In the genomic region with DNA sequence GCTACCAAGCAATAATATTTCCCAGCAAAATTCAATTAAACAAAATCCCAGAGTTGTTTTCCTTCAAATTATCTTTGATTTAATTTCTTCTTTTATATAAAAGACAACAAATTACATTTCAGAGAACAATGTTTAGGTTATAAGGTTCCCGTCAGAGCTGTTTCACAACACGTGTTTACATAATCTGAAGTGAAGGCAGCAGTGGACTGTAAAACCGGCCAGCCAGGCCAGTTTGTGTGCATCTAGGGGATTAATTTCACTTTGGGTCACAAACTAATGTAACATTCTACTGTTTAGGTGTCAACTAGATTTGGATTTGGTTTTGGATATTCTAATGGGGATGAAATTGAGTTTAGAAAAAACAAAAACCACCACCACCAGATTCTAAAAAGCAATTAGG, we compare ENCODE assay signal across 1 cellular context.
TF ChIP-seq lines count a peak whose summit lies in the region.

No MANE protein-coding gene starts in this region.

TF ChIP-seq in HepG2, 621 proteins besides CTCF, POLR2A, EP300 and RAD21 (continued from another document and continues in another):
- TF ChIP-seq, protein P1, sequence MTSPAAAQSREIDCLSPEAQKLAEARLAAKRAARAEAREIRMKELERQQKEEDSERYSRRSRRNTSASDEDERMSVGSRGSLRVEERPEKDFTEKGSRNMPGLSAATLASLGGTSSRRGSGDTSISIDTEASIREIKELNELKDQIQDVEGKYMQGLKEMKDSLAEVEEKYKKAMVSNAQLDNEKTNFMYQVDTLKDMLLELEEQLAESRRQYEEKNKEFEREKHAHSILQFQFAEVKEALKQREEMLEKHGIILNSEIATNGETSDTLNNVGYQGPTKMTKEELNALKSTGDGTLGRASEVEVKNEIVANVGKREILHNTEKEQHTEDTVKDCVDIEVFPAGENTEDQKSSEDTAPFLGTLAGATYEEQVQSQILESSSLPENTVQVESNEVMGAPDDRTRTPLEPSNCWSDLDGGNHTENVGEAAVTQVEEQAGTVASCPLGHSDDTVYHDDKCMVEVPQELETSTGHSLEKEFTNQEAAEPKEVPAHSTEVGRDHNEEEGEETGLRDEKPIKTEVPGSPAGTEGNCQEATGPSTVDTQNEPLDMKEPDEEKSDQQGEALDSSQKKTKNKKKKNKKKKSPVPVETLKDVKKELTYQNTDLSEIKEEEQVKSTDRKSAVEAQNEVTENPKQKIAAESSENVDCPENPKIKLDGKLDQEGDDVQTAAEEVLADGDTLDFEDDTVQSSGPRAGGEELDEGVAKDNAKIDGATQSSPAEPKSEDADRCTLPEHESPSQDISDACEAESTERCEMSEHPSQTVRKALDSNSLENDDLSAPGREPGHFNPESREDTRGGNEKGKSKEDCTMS (CRISPR knock-in tag; conservative IDR thresholded peaks at IDR 0.05), result no peak
- TF ChIP-seq, protein P2, sequence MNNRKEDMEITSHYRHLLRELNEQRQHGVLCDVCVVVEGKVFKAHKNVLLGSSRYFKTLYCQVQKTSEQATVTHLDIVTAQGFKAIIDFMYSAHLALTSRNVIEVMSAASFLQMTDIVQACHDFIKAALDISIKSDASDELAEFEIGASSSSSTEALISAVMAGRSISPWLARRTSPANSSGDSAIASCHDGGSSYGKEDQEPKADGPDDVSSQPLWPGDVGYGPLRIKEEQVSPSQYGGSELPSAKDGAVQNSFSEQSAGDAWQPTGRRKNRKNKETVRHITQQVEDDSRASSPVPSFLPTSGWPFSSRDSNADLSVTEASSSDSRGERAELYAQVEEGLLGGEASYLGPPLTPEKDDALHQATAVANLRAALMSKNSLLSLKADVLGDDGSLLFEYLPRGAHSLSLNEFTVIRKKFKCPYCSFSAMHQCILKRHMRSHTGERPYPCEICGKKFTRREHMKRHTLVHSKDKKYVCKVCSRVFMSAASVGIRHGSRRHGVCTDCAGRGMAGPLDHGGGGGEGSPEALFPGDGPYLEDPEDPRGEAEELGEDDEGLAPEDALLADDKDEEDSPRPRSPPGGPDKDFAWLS (CRISPR knock-in tag; IDR thresholded peaks at IDR 0.05; ENCODE audit: borderline replicate concordance), result no peak
- no peak for TF ChIP-seq ZNF570 (CRISPR knock-in tag; IDR thresholded peaks at IDR 0.05; ENCODE audit: borderline replicate concordance)
- TF ChIP-seq, protein P3, sequence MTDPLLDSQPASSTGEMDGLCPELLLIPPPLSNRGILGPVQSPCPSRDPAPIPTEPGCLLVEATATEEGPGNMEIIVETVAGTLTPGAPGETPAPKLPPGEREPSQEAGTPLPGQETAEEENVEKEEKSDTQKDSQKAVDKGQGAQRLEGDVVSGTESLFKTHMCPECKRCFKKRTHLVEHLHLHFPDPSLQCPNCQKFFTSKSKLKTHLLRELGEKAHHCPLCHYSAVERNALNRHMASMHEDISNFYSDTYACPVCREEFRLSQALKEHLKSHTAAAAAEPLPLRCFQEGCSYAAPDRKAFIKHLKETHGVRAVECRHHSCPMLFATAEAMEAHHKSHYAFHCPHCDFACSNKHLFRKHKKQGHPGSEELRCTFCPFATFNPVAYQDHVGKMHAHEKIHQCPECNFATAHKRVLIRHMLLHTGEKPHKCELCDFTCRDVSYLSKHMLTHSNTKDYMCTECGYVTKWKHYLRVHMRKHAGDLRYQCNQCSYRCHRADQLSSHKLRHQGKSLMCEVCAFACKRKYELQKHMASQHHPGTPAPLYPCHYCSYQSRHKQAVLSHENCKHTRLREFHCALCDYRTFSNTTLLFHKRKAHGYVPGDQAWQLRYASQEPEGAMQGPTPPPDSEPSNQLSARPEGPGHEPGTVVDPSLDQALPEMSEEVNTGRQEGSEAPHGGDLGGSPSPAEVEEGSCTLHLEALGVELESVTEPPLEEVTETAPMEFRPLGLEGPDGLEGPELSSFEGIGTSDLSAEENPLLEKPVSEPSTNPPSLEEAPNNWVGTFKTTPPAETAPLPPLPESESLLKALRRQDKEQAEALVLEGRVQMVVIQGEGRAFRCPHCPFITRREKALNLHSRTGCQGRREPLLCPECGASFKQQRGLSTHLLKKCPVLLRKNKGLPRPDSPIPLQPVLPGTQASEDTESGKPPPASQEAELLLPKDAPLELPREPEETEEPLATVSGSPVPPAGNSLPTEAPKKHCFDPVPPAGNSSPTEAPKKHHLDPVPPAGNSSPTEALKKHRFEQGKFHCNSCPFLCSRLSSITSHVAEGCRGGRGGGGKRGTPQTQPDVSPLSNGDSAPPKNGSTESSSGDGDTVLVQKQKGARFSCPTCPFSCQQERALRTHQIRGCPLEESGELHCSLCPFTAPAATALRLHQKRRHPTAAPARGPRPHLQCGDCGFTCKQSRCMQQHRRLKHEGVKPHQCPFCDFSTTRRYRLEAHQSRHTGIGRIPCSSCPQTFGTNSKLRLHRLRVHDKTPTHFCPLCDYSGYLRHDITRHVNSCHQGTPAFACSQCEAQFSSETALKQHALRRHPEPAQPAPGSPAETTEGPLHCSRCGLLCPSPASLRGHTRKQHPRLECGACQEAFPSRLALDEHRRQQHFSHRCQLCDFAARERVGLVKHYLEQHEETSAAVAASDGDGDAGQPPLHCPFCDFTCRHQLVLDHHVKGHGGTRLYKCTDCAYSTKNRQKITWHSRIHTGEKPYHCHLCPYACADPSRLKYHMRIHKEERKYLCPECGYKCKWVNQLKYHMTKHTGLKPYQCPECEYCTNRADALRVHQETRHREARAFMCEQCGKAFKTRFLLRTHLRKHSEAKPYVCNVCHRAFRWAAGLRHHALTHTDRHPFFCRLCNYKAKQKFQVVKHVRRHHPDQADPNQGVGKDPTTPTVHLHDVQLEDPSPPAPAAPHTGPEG (CRISPR knock-in tag; IDR thresholded peaks at IDR 0.05), result no peak
- TF ChIP-seq PAXIP1 (CRISPR knock-in tag; conservative IDR thresholded peaks at IDR 0.05), result no peak
- TF ChIP-seq AKAP8 (CRISPR knock-in tag; IDR thresholded peaks at IDR 0.05), result no peak
- TF ChIP-seq ZNF878 (CRISPR knock-in tag; IDR thresholded peaks at IDR 0.05), result no peak
- no peak for TF ChIP-seq MBD4 (IDR thresholded peaks at IDR 0.05; ENCODE audit: borderline replicate concordance, low read length)
- no peak for TF ChIP-seq ZBTB14 (CRISPR knock-in tag; IDR thresholded peaks at IDR 0.05)
- no peak for TF ChIP-seq FOXP1 (IDR thresholded peaks at IDR 0.05)
- peak; percentile 35 for TF ChIP-seq FOXP1 (CRISPR knock-in tag; IDR thresholded peaks at IDR 0.05)
- TF ChIP-seq PRMT3 (CRISPR knock-in tag; IDR thresholded peaks at IDR 0.05; ENCODE audit: borderline replicate concordance, low read depth), result no peak
- TF ChIP-seq TMF1 (CRISPR knock-in tag; IDR thresholded peaks at IDR 0.05; ENCODE audit: low read depth), result no peak
- TF ChIP-seq ZNF136 (CRISPR knock-in tag; IDR thresholded peaks at IDR 0.05; ENCODE audit: low read depth), result no peak
- no peak for TF ChIP-seq ZSCAN22 (CRISPR knock-in tag; IDR thresholded peaks at IDR 0.05)
- TF ChIP-seq FOXA3 (CRISPR knock-in tag; IDR thresholded peaks at IDR 0.05), result peak; percentile 64
- TF ChIP-seq AGO2 (optimal IDR thresholded peaks at IDR 0.05; ENCODE audit: low read depth, low read length), result no peak
- TF ChIP-seq HMG20A (CRISPR knock-in tag; IDR thresholded peaks at IDR 0.05; ENCODE audit: borderline replicate concordance), result 0 out of 2 replicates have a peak, but pooled peaks have one; percentile 25
- no peak for TF ChIP-seq ZNF264 (CRISPR knock-in tag; IDR thresholded peaks at IDR 0.05)
- TF ChIP-seq, protein P4, sequence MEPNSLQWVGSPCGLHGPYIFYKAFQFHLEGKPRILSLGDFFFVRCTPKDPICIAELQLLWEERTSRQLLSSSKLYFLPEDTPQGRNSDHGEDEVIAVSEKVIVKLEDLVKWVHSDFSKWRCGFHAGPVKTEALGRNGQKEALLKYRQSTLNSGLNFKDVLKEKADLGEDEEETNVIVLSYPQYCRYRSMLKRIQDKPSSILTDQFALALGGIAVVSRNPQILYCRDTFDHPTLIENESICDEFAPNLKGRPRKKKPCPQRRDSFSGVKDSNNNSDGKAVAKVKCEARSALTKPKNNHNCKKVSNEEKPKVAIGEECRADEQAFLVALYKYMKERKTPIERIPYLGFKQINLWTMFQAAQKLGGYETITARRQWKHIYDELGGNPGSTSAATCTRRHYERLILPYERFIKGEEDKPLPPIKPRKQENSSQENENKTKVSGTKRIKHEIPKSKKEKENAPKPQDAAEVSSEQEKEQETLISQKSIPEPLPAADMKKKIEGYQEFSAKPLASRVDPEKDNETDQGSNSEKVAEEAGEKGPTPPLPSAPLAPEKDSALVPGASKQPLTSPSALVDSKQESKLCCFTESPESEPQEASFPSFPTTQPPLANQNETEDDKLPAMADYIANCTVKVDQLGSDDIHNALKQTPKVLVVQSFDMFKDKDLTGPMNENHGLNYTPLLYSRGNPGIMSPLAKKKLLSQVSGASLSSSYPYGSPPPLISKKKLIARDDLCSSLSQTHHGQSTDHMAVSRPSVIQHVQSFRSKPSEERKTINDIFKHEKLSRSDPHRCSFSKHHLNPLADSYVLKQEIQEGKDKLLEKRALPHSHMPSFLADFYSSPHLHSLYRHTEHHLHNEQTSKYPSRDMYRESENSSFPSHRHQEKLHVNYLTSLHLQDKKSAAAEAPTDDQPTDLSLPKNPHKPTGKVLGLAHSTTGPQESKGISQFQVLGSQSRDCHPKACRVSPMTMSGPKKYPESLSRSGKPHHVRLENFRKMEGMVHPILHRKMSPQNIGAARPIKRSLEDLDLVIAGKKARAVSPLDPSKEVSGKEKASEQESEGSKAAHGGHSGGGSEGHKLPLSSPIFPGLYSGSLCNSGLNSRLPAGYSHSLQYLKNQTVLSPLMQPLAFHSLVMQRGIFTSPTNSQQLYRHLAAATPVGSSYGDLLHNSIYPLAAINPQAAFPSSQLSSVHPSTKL (CRISPR knock-in tag; IDR thresholded peaks at IDR 0.05), result 0 out of 2 replicates have a peak, but pooled peaks have one; percentile 25
- no peak for TF ChIP-seq KLF15 (CRISPR knock-in tag; IDR thresholded peaks at IDR 0.05; ENCODE audit: borderline replicate concordance)
- TF ChIP-seq, protein P5, sequence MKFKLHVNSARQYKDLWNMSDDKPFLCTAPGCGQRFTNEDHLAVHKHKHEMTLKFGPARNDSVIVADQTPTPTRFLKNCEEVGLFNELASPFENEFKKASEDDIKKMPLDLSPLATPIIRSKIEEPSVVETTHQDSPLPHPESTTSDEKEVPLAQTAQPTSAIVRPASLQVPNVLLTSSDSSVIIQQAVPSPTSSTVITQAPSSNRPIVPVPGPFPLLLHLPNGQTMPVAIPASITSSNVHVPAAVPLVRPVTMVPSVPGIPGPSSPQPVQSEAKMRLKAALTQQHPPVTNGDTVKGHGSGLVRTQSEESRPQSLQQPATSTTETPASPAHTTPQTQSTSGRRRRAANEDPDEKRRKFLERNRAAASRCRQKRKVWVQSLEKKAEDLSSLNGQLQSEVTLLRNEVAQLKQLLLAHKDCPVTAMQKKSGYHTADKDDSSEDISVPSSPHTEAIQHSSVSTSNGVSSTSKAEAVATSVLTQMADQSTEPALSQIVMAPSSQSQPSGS (CRISPR knock-in tag; IDR thresholded peaks at IDR 0.05), result no peak
- TF ChIP-seq, protein P6, sequence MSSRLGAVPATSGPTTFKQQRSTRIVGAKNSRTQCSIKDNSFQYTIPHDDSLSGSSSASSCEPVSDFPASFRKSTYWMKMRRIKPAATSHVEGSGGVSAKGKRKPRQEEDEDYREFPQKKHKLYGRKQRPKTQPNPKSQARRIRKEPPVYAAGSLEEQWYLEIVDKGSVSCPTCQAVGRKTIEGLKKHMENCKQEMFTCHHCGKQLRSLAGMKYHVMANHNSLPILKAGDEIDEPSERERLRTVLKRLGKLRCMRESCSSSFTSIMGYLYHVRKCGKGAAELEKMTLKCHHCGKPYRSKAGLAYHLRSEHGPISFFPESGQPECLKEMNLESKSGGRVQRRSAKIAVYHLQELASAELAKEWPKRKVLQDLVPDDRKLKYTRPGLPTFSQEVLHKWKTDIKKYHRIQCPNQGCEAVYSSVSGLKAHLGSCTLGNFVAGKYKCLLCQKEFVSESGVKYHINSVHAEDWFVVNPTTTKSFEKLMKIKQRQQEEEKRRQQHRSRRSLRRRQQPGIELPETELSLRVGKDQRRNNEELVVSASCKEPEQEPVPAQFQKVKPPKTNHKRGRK (CRISPR knock-in tag; IDR thresholded peaks at IDR 0.05), result no peak
- TF ChIP-seq SKI (IDR thresholded peaks at IDR 0.05; ENCODE audit: partially characterized antibody), result no peak
